33 cellular contexts compared by ENCODE assay signal in genomic region chr13:84902243-84902642, GRCh38.
"Had no signal": no experiment of that assay in that cellular context is flagged by ENCODE, and none has a peak within 500 bp of the region (broad histone marks: within the 10 kb centered on the region; RNA-seq: fewer than 3 reads in every experiment).

No MANE protein-coding gene starts in this region.

- H3K4me1 ChIP-seq: esophagus muscularis mucosa, foreskin keratinocyte, heart left ventricle, pancreas, prostate gland, sigmoid colon, uterus had no signal

- H3K9me3 ChIP-seq: esophagus muscularis mucosa, heart left ventricle, pancreas, prostate gland, sigmoid colon, uterus had no signal

- FAIRE-seq: astrocyte, endothelial cell of umbilical vein, kidney, pancreas, small intestine had no signal

- ATAC-seq: activated CD4-positive, alpha-beta T cell treated with anti-CD3 and anti-CD28 coated beads for 36 hours; effector memory CD8-positive, alpha-beta T cell; foreskin keratinocyte; heart left ventricle; left colon; naive thymus-derived CD4-positive, alpha-beta T cell; pancreas; stimulated activated memory B cell treated with anti-CD40 and anti-IgM and Interleukin-4, amounts not matched to agents 10 μg/mL and 1 μg/mL and 100 μg/mL, for 72 hours; stimulated activated naive CD8-positive, alpha-beta T cell treated with anti-CD3 and anti-CD28 coated beads, Interleukin-15, amount 100 ng/mL, for 72 hours had no signal

- DNase-seq: activated CD4-positive, alpha-beta T cell treated with anti-CD3 and anti-CD28 coated beads for 36 hours; activated CD4-positive, CD25-positive, alpha-beta regulatory T cell; activated CD8-positive, alpha-beta memory T cell treated with anti-CD3 and anti-CD28 coated beads, Interleukin-2, amount 50 U/mL, for 4 hours; activated effector memory CD4-positive, alpha-beta T cell treated with anti-CD3 and anti-CD28 coated beads, Interleukin-2, amount 50 U/mL, for 16 hours; activated naive CD4-positive, alpha-beta T cell treated with anti-CD3 and anti-CD28 coated beads, Interleukin-2, amount 10 ng/mL, durations not matched to agents 7 days and 5 days; activated naive CD8-positive, alpha-beta T cell treated with anti-CD3 and anti-CD28 coated beads, Interleukin-2, amount 10 ng/mL, durations not matched to agents 7 days and 5 days; activated T-cell treated with anti-CD3 and anti-CD28 coated beads, Interleukin-2, amount 50 U/mL, for 1 hour; brain microvascular endothelial cell; dorsolateral prefrontal cortex; effector memory CD8-positive, alpha-beta T cell; foreskin keratinocyte; heart left ventricle; hypothalamus; immature natural killer cell; kidney; left colon; mammary epithelial cell; naive thymus-derived CD4-positive, alpha-beta T cell; pancreas; sigmoid colon; small intestine; stimulated activated CD4-positive, alpha-beta T cell treated with anti-CD3 and anti-CD28 coated beads, Interleukin-1b, Interleukin-23, amount 100 ng/mL, for 48 hours; stimulated activated CD4-positive, alpha-beta T cell treated with anti-CD3 and anti-CD28 coated beads, Interleukin-4, amount 100 ng/mL, for 4 hours; stimulated activated CD8-positive, alpha-beta memory T cell treated with anti-CD3 and anti-CD28 coated beads, Interleukin-4, amount 100 ng/mL, for 48 hours; stimulated activated naive CD8-positive, alpha-beta T cell treated with anti-CD3 and anti-CD28 coated beads, Interleukin-15, amount 100 ng/mL, for 72 hours; substantia nigra; uterus had no signal

- H3K4me3 ChIP-seq: coronary artery, dorsolateral prefrontal cortex, esophagus muscularis mucosa, heart left ventricle, pancreas, prostate gland, sigmoid colon, uterus had no signal

- H3K36me3 ChIP-seq: brain microvascular endothelial cell, esophagus muscularis mucosa, heart left ventricle, pancreas, prostate gland, sigmoid colon, uterus had no signal

- H3K27me3 ChIP-seq: brain microvascular endothelial cell, dorsolateral prefrontal cortex, esophagus muscularis mucosa, foreskin keratinocyte, heart left ventricle, pancreas, sigmoid colon, uterus had no signal

- H3K27ac ChIP-seq: brain microvascular endothelial cell, coronary artery, dorsolateral prefrontal cortex, esophagus muscularis mucosa, foreskin keratinocyte, heart left ventricle, pancreas, prostate gland, sigmoid colon, uterus had no signal
